Comparison of ENCODE assay signal across 1 cellular context in the genomic region with DNA sequence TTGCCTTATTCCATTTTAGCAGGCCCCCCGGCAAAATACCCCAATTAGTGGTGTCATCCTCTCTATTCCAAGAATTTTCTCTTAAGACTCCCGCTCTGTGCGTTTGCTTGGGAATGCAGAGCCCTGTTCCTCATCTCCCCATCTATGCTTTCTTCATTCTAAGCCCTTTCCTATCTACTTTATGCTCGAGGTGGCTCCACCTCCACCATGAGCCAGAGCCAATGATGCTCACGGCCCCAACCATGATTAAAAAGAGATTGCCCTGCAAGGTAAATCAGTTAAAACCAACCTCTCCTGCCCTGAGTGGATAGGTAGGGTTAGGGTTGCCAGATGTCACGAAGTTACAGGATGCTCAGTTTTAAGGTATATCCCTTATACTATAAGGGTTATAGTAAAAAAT.
TF ChIP-seq lines count a peak whose summit lies in the region.

No MANE protein-coding gene starts in this region.

TF ChIP-seq in K562, 482 proteins besides CTCF, POLR2A, EP300 and RAD21:
- TF ChIP-seq STAG1 (CRISPR knock-in tag; IDR thresholded peaks at IDR 0.05; ENCODE audit: borderline replicate concordance) (no peak), MCM7 (IDR thresholded peaks at IDR 0.05) (no peak), MCM3 (IDR thresholded peaks at IDR 0.05) (no peak), ZFP30 (CRISPR knock-in tag; IDR thresholded peaks at IDR 0.05; ENCODE audit: borderline replicate concordance) (no peak), TARDBP (IDR thresholded peaks at IDR 0.05) (no peak), JUNB (CRISPR knock-in tag; conservative IDR thresholded peaks at IDR 0.05) (no peak)
